Comparison of ENCODE assay signal across 1 cellular context in genomic region chr15:22795206-22796063, GRCh38.
TF ChIP-seq lines count a peak whose summit lies in the region.

No MANE protein-coding gene starts in this region.

TF ChIP-seq in HepG2, 621 proteins besides CTCF, POLR2A, EP300 and RAD21:
- TF ChIP-seq KAT8 (CRISPR knock-in tag; IDR thresholded peaks at IDR 0.05): no peak
- TF ChIP-seq ZNF331 (CRISPR knock-in tag; IDR thresholded peaks at IDR 0.05): peak; percentile 96
